22 cellular contexts compared by ENCODE assay signal in genomic region chr1:16245476-16246196, GRCh38.
"Had no signal": no experiment of that assay in that cellular context is flagged by ENCODE, and none has a peak within 500 bp of the region (broad histone marks: within the 10 kb centered on the region; RNA-seq: fewer than 3 reads in every experiment).

No MANE protein-coding gene starts in this region.

- H3K4me3 ChIP-seq: body of pancreas, colonic mucosa, gastroesophageal sphincter, hepatocyte, pancreas, prostate gland, smooth muscle cell, stomach, tibial nerve had no signal

- H3K27ac ChIP-seq: body of pancreas, colonic mucosa, hepatocyte, pancreas, prostate gland had no signal

- DNase-seq: activated CD4-positive, alpha-beta T cell treated with anti-CD3 and anti-CD28 coated beads for 36 hours; activated CD4-positive, CD25-positive, alpha-beta regulatory T cell; activated CD8-positive, alpha-beta T cell treated with anti-CD3 and anti-CD28 coated beads, Interleukin-2, amount 10 ng/mL, durations not matched to agents 7 days and 5 days; activated naive CD8-positive, alpha-beta T cell treated with anti-CD3 and anti-CD28 coated beads, Interleukin-2, amount 50 U/mL, for 24 hours; anterior cingulate cortex; body of pancreas; colonic mucosa; effector CD8-positive, alpha-beta T cell; left cardiac atrium; naive thymus-derived CD8-positive, alpha-beta T cell; nucleus accumbens; pancreas; retina; stimulated activated CD4-positive, alpha-beta T cell treated with anti-CD3 and anti-CD28 coated beads, Interleukin-1b, Interleukin-23, amount 100 ng/mL, for 48 hours; stimulated activated naive B cell treated with anti-CD40 and anti-IgM and Interleukin-4, amounts not matched to agents 10 μg/mL and 1 μg/mL and 100 μg/mL, for 72 hours; stomach; T-helper 1 cell had no signal

- H3K36me3 ChIP-seq: colonic mucosa, pancreas, prostate gland had no signal

- ATAC-seq: activated CD4-positive, alpha-beta T cell treated with anti-CD3 and anti-CD28 coated beads for 36 hours; activated CD8-positive, alpha-beta T cell treated with anti-CD3 and anti-CD28 coated beads, Interleukin-2, amount 10 ng/mL, durations not matched to agents 7 days and 5 days; activated naive CD8-positive, alpha-beta T cell treated with anti-CD3 and anti-CD28 coated beads, Interleukin-2, amount 50 U/mL, for 24 hours; body of pancreas; gastroesophageal sphincter; left cardiac atrium; naive thymus-derived CD8-positive, alpha-beta T cell; pancreas; stimulated activated naive B cell treated with anti-CD40 and anti-IgM and Interleukin-4, amounts not matched to agents 10 μg/mL and 1 μg/mL and 100 μg/mL, for 72 hours had no signal

- H3K27me3 ChIP-seq: body of pancreas, colonic mucosa, gastroesophageal sphincter, hepatocyte, pancreas, stomach, tibial nerve had no signal

- H3K9me3 ChIP-seq: body of pancreas, colonic mucosa, gastroesophageal sphincter, pancreas, prostate gland, stomach, tibial nerve had no signal
